Comparison of ENCODE assay signal across 5 cellular contexts in the genomic region with DNA sequence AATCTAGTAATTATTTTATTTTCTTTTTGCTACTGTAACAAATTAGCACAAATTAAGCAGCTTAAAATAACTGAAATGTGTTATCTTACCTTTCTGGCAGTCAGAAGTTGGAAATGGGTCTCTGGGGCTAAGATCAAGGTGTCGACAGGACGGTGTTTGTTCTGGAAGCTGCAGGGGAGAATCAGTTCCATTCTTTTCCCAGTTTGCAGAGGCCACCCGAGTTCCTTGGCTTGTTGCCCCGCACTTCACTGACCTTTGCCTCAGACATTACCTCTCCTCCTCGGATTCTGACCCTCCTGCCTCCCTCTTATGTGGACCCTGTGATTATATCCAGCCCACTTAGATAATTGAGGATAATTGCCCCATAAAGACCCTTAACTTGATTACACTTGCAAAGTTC.
"Had no signal": no experiment of that assay in that cellular context is flagged by ENCODE, and none has a peak within 500 bp of the region (broad histone marks: within the 10 kb centered on the region; RNA-seq: fewer than 3 reads in every experiment).

No MANE protein-coding gene starts in this region.

- H3K4me3 Mint-ChIP-seq: HFFc6 had no signal

- H3K27ac Mint-ChIP-seq: HFFc6 had no signal

- DNase-seq: GM23248, GOT3, H7, HFFc6, IMR-90 had no signal
